Comparison of ENCODE assay signal across 1 cellular context in the genomic region with DNA sequence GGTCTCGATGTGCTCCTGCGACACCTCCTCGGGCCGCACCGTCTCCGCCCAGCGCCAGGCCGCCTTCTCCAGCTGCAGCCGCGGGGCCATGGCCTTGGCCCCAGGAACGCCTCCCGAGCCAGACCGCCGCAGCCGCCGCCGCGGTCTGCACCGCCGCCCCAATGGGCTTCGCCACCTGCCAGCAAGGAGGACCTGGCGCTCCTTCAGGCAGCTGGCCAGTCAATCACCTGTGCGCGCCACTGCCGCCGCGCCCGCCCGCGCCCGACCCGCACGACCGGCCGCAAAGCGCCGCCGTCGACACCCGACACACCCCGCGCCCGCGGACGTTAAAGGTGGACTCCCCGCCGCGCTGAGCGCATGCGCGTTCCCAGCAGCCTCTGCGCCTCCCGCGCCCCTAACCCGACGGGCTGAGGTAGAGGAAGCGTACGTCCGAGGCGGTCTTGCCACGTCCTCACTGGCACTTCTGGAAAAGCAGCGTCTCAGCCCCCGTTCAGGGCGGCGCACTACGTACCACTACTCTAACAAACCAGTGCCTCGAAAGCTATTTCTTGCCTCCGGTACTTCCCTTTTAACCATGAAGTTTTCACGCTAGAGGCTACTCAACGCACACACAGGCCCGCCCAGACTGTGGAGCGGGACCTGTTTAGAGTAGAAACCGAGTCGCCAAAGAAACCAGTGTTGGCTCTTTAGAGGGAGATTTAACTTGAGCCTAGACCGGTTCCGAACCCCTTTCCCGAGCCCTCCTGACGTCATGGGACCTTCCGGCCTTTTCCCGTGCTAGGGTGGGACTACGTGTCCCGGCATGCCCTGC.
A peak's percentile ranks its signal among the peaks of the same experiment; 100 is the strongest.
TF ChIP-seq lines count a peak whose summit lies in the region.

Gene USP48 (minus strand): TSS at position 282 of the 811 bp plus-strand sequence. CDS start 192 bp downstream, at position 90.

TF ChIP-seq in K562, 482 proteins besides CTCF, POLR2A, EP300 and RAD21 (continued from another document and continues in another):
- TF ChIP-seq, protein P1, sequence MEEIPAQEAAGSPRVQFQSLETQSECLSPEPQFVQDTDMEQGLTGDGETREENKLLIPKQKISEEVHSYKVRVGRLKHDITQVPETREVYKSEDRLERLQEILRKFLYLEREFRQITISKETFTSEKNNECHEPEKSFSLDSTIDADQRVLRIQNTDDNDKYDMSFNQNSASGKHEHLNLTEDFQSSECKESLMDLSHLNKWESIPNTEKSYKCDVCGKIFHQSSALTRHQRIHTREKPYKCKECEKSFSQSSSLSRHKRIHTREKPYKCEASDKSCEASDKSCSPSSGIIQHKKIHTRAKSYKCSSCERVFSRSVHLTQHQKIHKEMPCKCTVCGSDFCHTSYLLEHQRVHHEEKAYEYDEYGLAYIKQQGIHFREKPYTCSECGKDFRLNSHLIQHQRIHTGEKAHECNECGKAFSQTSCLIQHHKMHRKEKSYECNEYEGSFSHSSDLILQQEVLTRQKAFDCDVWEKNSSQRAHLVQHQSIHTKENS (CRISPR knock-in tag; IDR thresholded peaks at IDR 0.05) = no peak
- no peak for TF ChIP-seq RBM25 (IDR thresholded peaks at IDR 0.05; ENCODE audit: low read depth, low read length, severe bottlenecking)
- peak; percentile 60 for TF ChIP-seq TGIF2 (CRISPR knock-in tag; IDR thresholded peaks at IDR 0.05)
- TF ChIP-seq, protein P2, sequence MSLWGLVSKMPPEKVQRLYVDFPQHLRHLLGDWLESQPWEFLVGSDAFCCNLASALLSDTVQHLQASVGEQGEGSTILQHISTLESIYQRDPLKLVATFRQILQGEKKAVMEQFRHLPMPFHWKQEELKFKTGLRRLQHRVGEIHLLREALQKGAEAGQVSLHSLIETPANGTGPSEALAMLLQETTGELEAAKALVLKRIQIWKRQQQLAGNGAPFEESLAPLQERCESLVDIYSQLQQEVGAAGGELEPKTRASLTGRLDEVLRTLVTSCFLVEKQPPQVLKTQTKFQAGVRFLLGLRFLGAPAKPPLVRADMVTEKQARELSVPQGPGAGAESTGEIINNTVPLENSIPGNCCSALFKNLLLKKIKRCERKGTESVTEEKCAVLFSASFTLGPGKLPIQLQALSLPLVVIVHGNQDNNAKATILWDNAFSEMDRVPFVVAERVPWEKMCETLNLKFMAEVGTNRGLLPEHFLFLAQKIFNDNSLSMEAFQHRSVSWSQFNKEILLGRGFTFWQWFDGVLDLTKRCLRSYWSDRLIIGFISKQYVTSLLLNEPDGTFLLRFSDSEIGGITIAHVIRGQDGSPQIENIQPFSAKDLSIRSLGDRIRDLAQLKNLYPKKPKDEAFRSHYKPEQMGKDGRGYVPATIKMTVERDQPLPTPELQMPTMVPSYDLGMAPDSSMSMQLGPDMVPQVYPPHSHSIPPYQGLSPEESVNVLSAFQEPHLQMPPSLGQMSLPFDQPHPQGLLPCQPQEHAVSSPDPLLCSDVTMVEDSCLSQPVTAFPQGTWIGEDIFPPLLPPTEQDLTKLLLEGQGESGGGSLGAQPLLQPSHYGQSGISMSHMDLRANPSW (CRISPR knock-in tag; IDR thresholded peaks at IDR 0.05) = no peak; the same call in none of the 2 replicates
- TF ChIP-seq ZNF407 (IDR thresholded peaks at IDR 0.05; ENCODE audit: low read depth) = no peak
- TF ChIP-seq ZNF23 (CRISPR knock-in tag; IDR thresholded peaks at IDR 0.05) = no peak; the same call in 1 of the 2 replicates
- TF ChIP-seq NFIC (IDR thresholded peaks at IDR 0.05) = peak; percentile 77
- peak; percentile 88; the same call in 1 of the 2 replicates for TF ChIP-seq JUN (IDR thresholded peaks at IDR 0.05; ENCODE audit: borderline replicate concordance, low read depth, low read length)
- TF ChIP-seq JUN (CRISPR knock-in tag; IDR thresholded peaks at IDR 0.05; ENCODE audit: borderline replicate concordance) = peak; percentile 87
- TF ChIP-seq RBM14 (IDR thresholded peaks at IDR 0.05; ENCODE audit: borderline replicate concordance, insufficient read depth, low read depth, low read length) = no peak
- TF ChIP-seq PRPF4 (IDR thresholded peaks at IDR 0.05; ENCODE audit: insufficient read depth, low read depth, low read length, poor library complexity, severe bottlenecking) = no peak
- no peak; the same call in 1 of the 2 replicates for TF ChIP-seq ZNF384 (IDR thresholded peaks at IDR 0.05; ENCODE audit: low read depth, low read length)
- TF ChIP-seq, protein P3, sequence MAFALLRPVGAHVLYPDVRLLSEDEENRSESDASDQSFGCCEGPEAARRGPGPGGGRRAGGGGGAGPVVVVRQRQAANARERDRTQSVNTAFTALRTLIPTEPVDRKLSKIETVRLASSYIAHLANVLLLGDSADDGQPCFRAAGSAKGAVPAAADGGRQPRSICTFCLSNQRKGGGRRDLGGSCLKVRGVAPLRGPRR (CRISPR knock-in tag; IDR thresholded peaks at IDR 0.05) = peak; percentile 78; the same call in 1 of the 2 replicates
- TF ChIP-seq SMC3 (conservative IDR thresholded peaks at IDR 0.05; ENCODE audit: insufficient read depth, low read depth, low read length) = no peak
- peak; percentile 33 for TF ChIP-seq CTCFL (IDR thresholded peaks at IDR 0.05; ENCODE audit: borderline replicate concordance, insufficient read depth, low read depth, low read length, poor library complexity, severe bottlenecking)
- peak; percentile 96 for TF ChIP-seq GTF2E2 (tag; IDR thresholded peaks at IDR 0.05)
- no peak for TF ChIP-seq ZNF445 (CRISPR knock-in tag; IDR thresholded peaks at IDR 0.05; ENCODE audit: low read depth)
- peak; percentile 67; the same call in 1 of the 2 replicates for TF ChIP-seq ELF2 (CRISPR knock-in tag; IDR thresholded peaks at IDR 0.05)
- TF ChIP-seq ZNF764 (CRISPR knock-in tag; IDR thresholded peaks at IDR 0.05; ENCODE audit: low read depth) = no peak
- TF ChIP-seq, protein P4, sequence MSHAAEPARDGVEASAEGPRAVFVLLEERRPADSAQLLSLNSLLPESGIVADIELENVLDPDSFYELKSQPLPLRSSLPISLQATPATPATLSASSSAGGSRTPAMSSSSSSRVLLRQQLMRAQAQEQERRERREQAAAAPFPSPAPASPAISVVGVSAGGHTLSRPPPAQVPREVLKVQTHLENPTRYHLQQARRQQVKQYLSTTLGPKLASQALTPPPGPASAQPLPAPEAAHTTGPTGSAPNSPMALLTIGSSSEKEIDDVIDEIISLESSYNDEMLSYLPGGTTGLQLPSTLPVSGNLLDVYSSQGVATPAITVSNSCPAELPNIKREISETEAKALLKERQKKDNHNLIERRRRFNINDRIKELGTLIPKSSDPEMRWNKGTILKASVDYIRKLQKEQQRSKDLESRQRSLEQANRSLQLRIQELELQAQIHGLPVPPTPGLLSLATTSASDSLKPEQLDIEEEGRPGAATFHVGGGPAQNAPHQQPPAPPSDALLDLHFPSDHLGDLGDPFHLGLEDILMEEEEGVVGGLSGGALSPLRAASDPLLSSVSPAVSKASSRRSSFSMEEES (CRISPR knock-in tag; IDR thresholded peaks at IDR 0.05) = no peak
- peak; percentile 17 for TF ChIP-seq CEBPG (CRISPR knock-in tag; IDR thresholded peaks at IDR 0.05)
- TF ChIP-seq CEBPG (tag; conservative IDR thresholded peaks at IDR 0.05 in 1 of 2, IDR thresholded peaks at IDR 0.05 in 1 of 2) = no peak
- peak; percentile 90 for TF ChIP-seq HNRNPLL (IDR thresholded peaks at IDR 0.05; ENCODE audit: low read depth, low read length, poor library complexity, severe bottlenecking)
- peak; percentile 88 for TF ChIP-seq HDAC8 (tag; IDR thresholded peaks at IDR 0.05)
- no peak for TF ChIP-seq FOS (IDR thresholded peaks at IDR 0.05; ENCODE audit: extremely low read depth, insufficient read length)
- TF ChIP-seq MXI1 (IDR thresholded peaks at IDR 0.05; ENCODE audit: low read depth, low read length) = peak; percentile 43; the same call in 1 of the 2 replicates
- TF ChIP-seq, protein P5, sequence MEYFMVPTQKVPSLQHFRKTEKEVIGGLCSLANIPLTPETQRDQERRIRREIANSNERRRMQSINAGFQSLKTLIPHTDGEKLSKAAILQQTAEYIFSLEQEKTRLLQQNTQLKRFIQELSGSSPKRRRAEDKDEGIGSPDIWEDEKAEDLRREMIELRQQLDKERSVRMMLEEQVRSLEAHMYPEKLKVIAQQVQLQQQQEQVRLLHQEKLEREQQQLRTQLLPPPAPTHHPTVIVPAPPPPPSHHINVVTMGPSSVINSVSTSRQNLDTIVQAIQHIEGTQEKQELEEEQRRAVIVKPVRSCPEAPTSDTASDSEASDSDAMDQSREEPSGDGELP (CRISPR knock-in tag; IDR thresholded peaks at IDR 0.05; ENCODE audit: borderline replicate concordance) = peak; percentile 93
- TF ChIP-seq PCBP2 (IDR thresholded peaks at IDR 0.05; ENCODE audit: low read depth, low read length, poor library complexity, severe bottlenecking) = no peak
- no peak for TF ChIP-seq ZNF354B (CRISPR knock-in tag; IDR thresholded peaks at IDR 0.05)
- TF ChIP-seq SNRNP70 (optimal IDR thresholded peaks at IDR 0.05; ENCODE audit: low read depth, low read length) = no peak
- TF ChIP-seq DDX20 (tag; IDR thresholded peaks at IDR 0.05; ENCODE audit: low read depth) = no peak
- 0 out of 2 replicates have a peak, but pooled peaks have one; percentile 23 for TF ChIP-seq SPI1 (IDR thresholded peaks at IDR 0.05; ENCODE audit: borderline replicate concordance, low read depth, low read length)
- no peak; the same call in 1 of the 2 replicates for TF ChIP-seq KLF16 (IDR thresholded peaks at IDR 0.05)
- TF ChIP-seq ZNF75A (CRISPR knock-in tag; IDR thresholded peaks at IDR 0.05) = peak; percentile 9; the same call in 1 of the 2 replicates
- TF ChIP-seq RFX5 (IDR thresholded peaks at IDR 0.05; ENCODE audit: low read depth, low read length) = 0 out of 2 replicates have a peak, but pooled peaks have one; percentile 29
- peak; percentile 8; the same call in 1 of the 2 replicates for TF ChIP-seq CBX5 (IDR thresholded peaks at IDR 0.05; ENCODE audit: borderline replicate concordance, low read depth)
- peak; percentile 40; the same call in 1 of the 2 replicates for TF ChIP-seq ZNF583 (CRISPR knock-in tag; IDR thresholded peaks at IDR 0.05)
